In genomic region chr10:8014649-8015048, GRCh38 we compare ENCODE assay signal across 21 cellular contexts. TPM values are rescaled to one million over a fixed set of nuclear protein-coding genes. Genes with fewer than 3 reads are reported as not detected.
A peak's percentile ranks its signal among the peaks of the same experiment; 100 is the strongest.
DNase-seq lines count a peak whose midpoint lies in the region; FAIRE-seq and TF ChIP-seq lines count a peak whose summit lies in the region.
"Had no signal": no experiment of that assay in that cellular context is flagged by ENCODE, and none has a peak within 500 bp of the region (broad histone marks: within the 10 kb centered on the region; RNA-seq: fewer than 3 reads in every experiment).

No MANE protein-coding gene starts in this region.

- H3K4me1 ChIP-seq in mammary epithelial cell (ENCODE audit: insufficient read depth, low read length) (no peaks in the 10 kb centered on the region), breast epithelium (no peaks in the 10 kb centered on the region), H1 (replicated peaks in 1 of 4; ENCODE audit: control insufficient read depth in 3 of 4, insufficient read depth in 4 of 4, low read length in 3 of 4) (peaks cover 0 to 5% (median 0%) of the 10 kb centered on the region in 4 experiments; a peak in 2 of 7 replicates), osteoblast (ENCODE audit: insufficient read depth, low read length) (peaks cover 6% of the 10 kb centered on the region)
- H3K4me1 ChIP-seq: BLaER1 treated with 17β-estradiol and CSF1 and Interleukin-3, amounts not matched to agents 10 nM and 100 nM had no signal

- TF ChIP-seq POLR2A in breast epithelium (IDR thresholded peaks at IDR 0.05) (no peak), H1 (IDR thresholded peaks at IDR 0.05; ENCODE audit: control extremely low read depth in 1 of 2, low read depth in 2 of 2, low read length in 2 of 2) (no peak)

- dilution Hi-C loops in mammary epithelial cell (cut with HindIII; ENCODE audit: low sequenced_read_pairs), result no loop called here

- CTCF ChIA-PET in mammary epithelial cell (lab: Charles Lee; ENCODE audit: low non-redundant PET) (no interaction called here), H1 (lab: Charles Lee; ENCODE audit: partially characterized antibody) (interaction anchor here (0.8 kb wide), 1 partner anchor 8 kb away, joined by 4 read pairs; no protein-coding TSS in a partner anchor)

- no peak for DNase-seq in mammary epithelial cell
- DNase-seq in breast epithelium (ENCODE audit: low spot score in 2 of 2), result no peak
- DNase-seq in H7, result peak; percentile 24
- no peak for DNase-seq in H1 (ENCODE audit: low read depth in 1 of 2, low spot score in 2 of 2)
- DNase-seq in osteoblast (ENCODE audit: insufficient read length, low spot score, missing footprints), result peak; percentile 57
- DNase-seq in NCI-H146 treated with DMSO at 0.1 percent for 48 hours (lab: John Stamatoyannopoulos, UW; ENCODE audit: unreplicated experiment), result no peak
- no peak for DNase-seq in stimulated activated naive CD4-positive, alpha-beta T cell treated with Interleukin-2 at 50 U/mL for 16 hours (lab: John Stamatoyannopoulos, UW)
- no peak for DNase-seq in GM20000 (ENCODE audit: low spot score)
- DNase-seq: AML-193; Caco-2; Calu3; CD4-positive, alpha-beta T cell; CD8-positive, alpha-beta T cell; DMS79 treated with DMSO at 0.1 percent for 48 hours; GF-D8 had no signal

- TF ChIP-seq CTCF in mammary epithelial cell (conservative IDR thresholded peaks at IDR 0.05 in 1 of 2, IDR thresholded peaks at IDR 0.05 in 1 of 2; ENCODE audit: extremely low read depth in 1 of 2, insufficient read depth in 1 of 2, low read depth in 1 of 2, low read length in 2 of 2) (no peak), breast epithelium (IDR thresholded peaks at IDR 0.05) (no peak), H1 (IDR thresholded peaks at IDR 0.05; ENCODE audit: control extremely low read depth in 1 of 3, insufficient read depth in 1 of 3, low read depth in 1 of 3, low read length in 3 of 3) (no peak), osteoblast (IDR thresholded peaks at IDR 0.05; ENCODE audit: extremely low read depth, low read depth, low read length) (no peak), GM20000 (IDR thresholded peaks at IDR 0.05; ENCODE audit: extremely low read depth, missing control alignments) (no peak)

- 96% methylated on average over 16 of the region's 16 CpGs for WGBS in mammary epithelial cell (ENCODE audit: low coverage, missing lambda C conversion rate)
- 89% methylated on average over 14 of the region's 16 CpGs; no CpG with 5 or more reads in 1 of the 2 experiments for WGBS in H1 (ENCODE audit: extremely low coverage in 1 of 2, insufficient coverage in 1 of 2, insufficient read length in 1 of 2, insufficient replicate concordance in 2 of 2, low coverage in 1 of 2, low lambda C conversion rate in 2 of 2, missing lambda C conversion rate in 1 of 2), 2 experiments

- no peak overlapping the region for H2AFZ ChIP-seq in mammary epithelial cell (ENCODE audit: low read depth, low read length)
- H2AFZ ChIP-seq in H1 (ENCODE audit: low read length), result no peak overlapping the region
- no peak overlapping the region for H2AFZ ChIP-seq in osteoblast (ENCODE audit: low read length)

- H2BK12ac ChIP-seq in H1 (ENCODE audit: low read depth, low read length), result no peak overlapping the region

- TSS peak; percentile 52 for BruUV-seq in mammary epithelial cell (replicated peaks; lab: Mats Ljungman, UMichigan)

- in situ Hi-C loops in mammary epithelial cell (cut with MboI; ENCODE audit: low sequenced_read_pairs in 2 of 2), result no loop called here

- H3K79me2 ChIP-seq in mammary epithelial cell (ENCODE audit: insufficient read depth, low read length), result no peaks in the 10 kb centered on the region
- H3K79me2 ChIP-seq in H1 (ENCODE audit: control insufficient read depth in 1 of 2, insufficient read depth in 2 of 2, low read length in 2 of 2), result no peaks in the 10 kb centered on the region
- no peaks in the 10 kb centered on the region for H3K79me2 ChIP-seq in osteoblast (ENCODE audit: insufficient read depth, low read length)

- no peak for FAIRE-seq in H1 (lab: Jason Lieb, UNC)
- FAIRE-seq: A549, D721Med, GM12891, GM19239 had no signal

- H4K91ac ChIP-seq in H1 (replicated peaks; ENCODE audit: insufficient read length, low read length), result no peak overlapping the region

- TF ChIP-seq RAD21 in H1 (IDR thresholded peaks at IDR 0.05 in 1 of 2, conservative IDR thresholded peaks at IDR 0.05 in 1 of 2; ENCODE audit: low read depth in 2 of 2, low read length in 2 of 2), result no peak

- no peak overlapping the region for H2AK5ac ChIP-seq in H1 (ENCODE audit: low read depth, low read length)

- no peak overlapping the region for H3K18ac ChIP-seq in H1 (ENCODE audit: extremely low read depth, low read length)

- H3K9me3 ChIP-seq in mammary epithelial cell (replicated peaks; ENCODE audit: insufficient read depth, low read length) (no peaks in the 10 kb centered on the region), breast epithelium (no peaks in the 10 kb centered on the region), H1 (ENCODE audit: insufficient read depth in 2 of 2, low read depth in 1 of 2, low read length in 1 of 2) (no peaks in the 10 kb centered on the region), osteoblast (ENCODE audit: low read depth, low read length) (no peaks in the 10 kb centered on the region)
- H3K9me3 ChIP-seq: A549; BLaER1 treated with 17β-estradiol and CSF1 and Interleukin-3, amounts not matched to agents 10 nM and 100 nM; Caco-2 had no signal

- H3K4me3 ChIP-seq in mammary epithelial cell (replicated peaks in 1 of 3; ENCODE audit: insufficient read depth in 1 of 3, low read depth in 2 of 3, low read length in 3 of 3), result no peak overlapping the region
- H3K4me3 ChIP-seq in breast epithelium, result no peak overlapping the region
- H3K4me3 ChIP-seq in H7 (ENCODE audit: insufficient read depth, low read depth, low read length), result no peak overlapping the region
- no peak overlapping the region for H3K4me3 ChIP-seq in H1 (ENCODE audit: extremely low read depth in 1 of 4, insufficient read depth in 2 of 4, low read depth in 3 of 4, low read length in 4 of 4)
- no peak overlapping the region for H3K4me3 ChIP-seq in osteoblast (ENCODE audit: insufficient read depth, low read length)
- H3K4me3 ChIP-seq: A549; BLaER1 treated with 17β-estradiol and CSF1 and Interleukin-3, amounts not matched to agents 10 nM and 100 nM had no signal

- H4K20me1 ChIP-seq in mammary epithelial cell (ENCODE audit: insufficient read depth, low read length) (no peaks in the 10 kb centered on the region), H1 (replicated peaks in 1 of 2; ENCODE audit: control insufficient read depth in 1 of 2, insufficient read depth in 2 of 2, low read length in 2 of 2) (no peaks in the 10 kb centered on the region), osteoblast (ENCODE audit: insufficient read depth, low read length) (no peaks in the 10 kb centered on the region)
- H4K20me1 ChIP-seq: BLaER1 treated with 17β-estradiol and CSF1 and Interleukin-3, amounts not matched to agents 10 nM and 100 nM had no signal

- no peak overlapping the region for H3K14ac ChIP-seq in H1 (ENCODE audit: insufficient read length)

- no peak overlapping the region for H4K5ac ChIP-seq in H1 (ENCODE audit: insufficient read length, low read depth, low read length)

- H3K79me1 ChIP-seq in H1 (ENCODE audit: low read depth, low read length), result no peaks in the 10 kb centered on the region

- no peak overlapping the region for H3K9ac ChIP-seq in mammary epithelial cell (ENCODE audit: insufficient read depth, low read length)
- H3K9ac ChIP-seq in H1 (replicated peaks in 1 of 4; ENCODE audit: extremely low read depth in 1 of 4, low read depth in 3 of 4, low read length in 3 of 4), result no peak overlapping the region
- H3K9ac ChIP-seq: BLaER1 treated with 17β-estradiol and CSF1 and Interleukin-3, amounts not matched to agents 10 nM and 100 nM had no signal

- H2BK5ac ChIP-seq in H1 (ENCODE audit: low read depth, low read length), result no peak overlapping the region

- POLR2A ChIA-PET in H1 (lab: Charles Lee; ENCODE audit: partially characterized antibody), result no interaction called here

- H4K8ac ChIP-seq in H1 (ENCODE audit: extremely low read depth, insufficient read depth, low read length), result peak overlapping the region; percentile 20; the same call in 1 of the 2 replicates

- no peak for TF ChIP-seq EP300 in H1 (IDR thresholded peaks at IDR 0.05; ENCODE audit: borderline replicate concordance in 1 of 2, low read depth in 2 of 2, low read length in 2 of 2)

- H3K36me3 ChIP-seq in mammary epithelial cell (ENCODE audit: insufficient read depth, low read length), result peaks cover 5% of the 10 kb centered on the region
- H3K36me3 ChIP-seq in breast epithelium, result peaks cover 9% of the 10 kb centered on the region
- H3K36me3 ChIP-seq in H7 (replicated peaks; ENCODE audit: control insufficient read depth, insufficient read depth, low read length), result no peaks in the 10 kb centered on the region
- peaks cover 0 to 11% (median 0%) of the 10 kb centered on the region in 4 experiments; a peak in 2 of 8 replicates for H3K36me3 ChIP-seq in H1 (ENCODE audit: control insufficient read depth in 2 of 4, insufficient read depth in 4 of 4, low read length in 3 of 4)
- H3K36me3 ChIP-seq in osteoblast (ENCODE audit: insufficient read depth, low read length), result no peaks in the 10 kb centered on the region

- H3K4me2 ChIP-seq in mammary epithelial cell (ENCODE audit: insufficient read depth, low read depth, low read length) (no peak overlapping the region), H1 (ENCODE audit: insufficient read depth in 1 of 2, low read depth in 2 of 2, low read length in 2 of 2) (no peak overlapping the region), osteoblast (ENCODE audit: insufficient read depth, low read length) (no peak overlapping the region)
- H3K4me2 ChIP-seq: A549; BLaER1 treated with 17β-estradiol and CSF1 and Interleukin-3, amounts not matched to agents 10 nM and 100 nM had no signal

- H3K23me2 ChIP-seq in H1 (ENCODE audit: low read depth, low read length), result no peaks in the 10 kb centered on the region

- no peak overlapping the region for H3K27ac ChIP-seq in mammary epithelial cell (ENCODE audit: insufficient read depth, low read depth, low read length)
- no peak overlapping the region for H3K27ac ChIP-seq in breast epithelium
- H3K27ac ChIP-seq in H1 (ENCODE audit: low read depth, low read length), result no peak overlapping the region
- H3K27ac ChIP-seq in osteoblast (ENCODE audit: low read depth, low read length), result no peak overlapping the region
- H3K27ac ChIP-seq: A549; BLaER1 treated with 17β-estradiol and CSF1 and Interleukin-3, amounts not matched to agents 10 nM and 100 nM; C4-2B had no signal

- no peak overlapping the region for H2BK120ac ChIP-seq in H1 (replicated peaks; ENCODE audit: low read depth, low read length)

- no peak overlapping the region for H3K56ac ChIP-seq in H1 (replicated peaks; ENCODE audit: insufficient read length, low read depth, low read length)

- H2BK15ac ChIP-seq in H1 (ENCODE audit: low read length), result no peak overlapping the region

- no peak overlapping the region for H3K4ac ChIP-seq in H1 (replicated peaks; ENCODE audit: insufficient read length, low read depth, low read length)

- no peak overlapping the region for H3K23ac ChIP-seq in H1 (ENCODE audit: insufficient read length)

- H3K27me3 ChIP-seq in mammary epithelial cell (ENCODE audit: insufficient read depth, low read length), result no peaks in the 10 kb centered on the region
- H3K27me3 ChIP-seq in breast epithelium, result no peaks in the 10 kb centered on the region
- H3K27me3 ChIP-seq in H7 (ENCODE audit: control insufficient read depth, insufficient read depth, low read length), result no peaks in the 10 kb centered on the region
- H3K27me3 ChIP-seq in H1 (replicated peaks in 1 of 4; ENCODE audit: control insufficient read depth in 3 of 4, extremely low read depth in 1 of 4, insufficient read depth in 3 of 4, low read length in 3 of 4), result no peaks in the 10 kb centered on the region
- no peaks in the 10 kb centered on the region for H3K27me3 ChIP-seq in osteoblast (ENCODE audit: insufficient read depth, low read length)
- H3K27me3 ChIP-seq: BLaER1 treated with 17β-estradiol and CSF1 and Interleukin-3, amounts not matched to agents 10 nM and 100 nM had no signal

- H2BK20ac ChIP-seq in H1 (ENCODE audit: low read length), result no peak overlapping the region

- intact Hi-C loops in mammary epithelial cell (cut with micrococcal nuclease), result no loop called here
- intact Hi-C loops in breast epithelium (cut with DNase I; ENCODE audit: low total_unique reads), result no loop called here

RNA-seq across cellular contexts. Expression of gene GATA3, which starts 39.8 kb away (rescaled TPM):
- total RNA-seq in mammary epithelial cell (10 to 100 TPM in 1 of 2 donors, 1 to 10 TPM in 1; 7.7 to 20.6 TPM), breast epithelium (10 to 100 TPM in 2 of 3 donors, under 1 TPM in 1; 0.48 to 36.4 (median 28.2) TPM), osteoblast (not detected in 2 replicates)
- polyA plus RNA-seq in mammary epithelial cell (5.3 TPM), H1 (2011; rRNA removed) (0.02 and 0.11 TPM in 2 replicates)
- 4.7 TPM for polyA minus RNA-seq in mammary epithelial cell
- 0.11 and 1.1 TPM in 2 replicates for total RNA-seq in H7 (2014; rRNA removed; shearing (Covaris generic))
- 0.43 and 0.80 TPM in 2 replicates for total RNA-seq in H1 (2021; fragmentation: NEBNext Ultra II Directional; extraction: Animal tissue kit (Norgen Biotek cat#: 25700))
- polyA plus RNA-seq in H1 (2011; cell fraction: cytosol; rRNA removed), result 0.06 TPM
- 0.04 TPM for polyA plus RNA-seq in H1 (2011; cell fraction: nucleus; rRNA removed)
- polyA plus RNA-seq in H1 (2012, experiment 1 of 2), result 0.13 to 0.23 TPM (median 0.18 TPM) in 3 of 4 replicates, not detected in the other
- polyA plus RNA-seq in H1 (2012, experiment 2 of 2), result 0.21 TPM
- polyA plus RNA-seq in H1 (2013, experiment 1 of 2), result 0.30 TPM
- polyA plus RNA-seq in H1 (2013, experiment 2 of 2), result 0.29 TPM
- not detected in 2 replicates for polyA minus RNA-seq in H1 (2011; rRNA and poly(A)+ RNA removed)
- not detected for polyA minus RNA-seq in H1 (2011; cell fraction: cytosol; rRNA and poly(A)+ RNA removed)
- not detected for polyA minus RNA-seq in H1 (2011; cell fraction: nucleus; rRNA and poly(A)+ RNA removed)

Comparison
In these comparisons a context has a peak if more than half of its experiments do, and no peak if none do; other contexts are left out.
1. DNase-seq: peak in H7 (single experiment) and osteoblast (single experiment); none in mammary epithelial cell (single experiment), breast epithelium (0 of 2), H1 (0 of 2), NCI-H146 treated with DMSO at 0.1 percent for 48 hours (single experiment), stimulated activated naive CD4-positive, alpha-beta T cell treated with Interleukin-2 at 50 U/mL for 16 hours (single experiment) and GM20000 (single experiment).